ENCODE assay signal across 9 cellular contexts in the genomic region with DNA sequence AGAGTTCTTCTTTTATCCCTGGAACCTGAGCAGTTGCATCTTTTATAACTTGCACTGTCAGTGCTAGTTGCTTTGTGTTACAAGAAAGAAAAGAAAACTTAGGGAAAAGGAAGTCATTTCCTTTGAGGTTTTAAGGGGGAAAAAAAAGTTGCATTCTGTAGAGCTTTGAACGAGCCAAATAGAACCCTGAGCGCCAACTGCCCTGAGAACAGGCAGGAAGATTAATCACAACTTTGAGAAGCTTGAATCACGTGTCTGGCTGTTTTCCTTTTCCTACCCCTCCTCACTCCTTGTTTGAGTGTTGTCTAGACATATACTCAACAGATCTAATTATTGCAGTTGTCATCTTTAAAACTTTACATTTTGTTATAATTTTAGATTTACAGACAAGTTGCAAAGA. TPM values are rescaled to one million over a fixed set of nuclear protein-coding genes. Genes with fewer than 3 reads are reported as not detected.
DNase-seq lines count a peak whose midpoint lies in the region; ATAC-seq and TF ChIP-seq lines count a peak whose summit lies in the region.
"Had no signal": no experiment of that assay in that cellular context is flagged by ENCODE, and none has a peak within 500 bp of the region (broad histone marks: within the 10 kb centered on the region; RNA-seq: fewer than 3 reads in every experiment).

No MANE protein-coding gene starts in this region.

- POLR2A ChIA-PET in T-cell (lab: Charles Lee): interaction anchor here (0.5 to 0.9 kb wide), 5 partner anchors 8 to 79 kb away, joined by 3 to 8 read pairs (median 8); no protein-coding TSS in a partner anchor

- H3K9me3 Mint-ChIP-seq in activated CD4-positive, alpha-beta T cell treated with anti-CD3 and anti-CD28 coated beads, Interleukin-2, amount 10 ng/mL, durations not matched to agents 24 days and 14 days: no peaks in the 10 kb centered on the region
- no peaks in the 10 kb centered on the region for H3K9me3 Mint-ChIP-seq in T-cell

- peak; percentile 25 to 53 (median 49) for ATAC-seq in T-cell (replicated peaks in 1 of 4)

- H3K9me3 ChIP-seq in fibroblast of lung (ENCODE audit: control insufficient read depth, insufficient read depth, low read depth, low read length) (no peaks in the 10 kb centered on the region), esophagus squamous epithelium (no peaks in the 10 kb centered on the region)

- no peak overlapping the region for H3K27ac ChIP-seq in fibroblast of lung (ENCODE audit: insufficient read depth, low read length)
- H3K27ac ChIP-seq in esophagus squamous epithelium: no peak overlapping the region

- H3K4me1 ChIP-seq in fibroblast of lung (ENCODE audit: control insufficient read depth, extremely low read depth, insufficient read depth, low read length) (no peaks in the 10 kb centered on the region), esophagus squamous epithelium (peaks cover 0 to 30% (median 19%) of the 10 kb centered on the region in 3 donors)

- peak overlapping the region; percentile 50 for H3K4me3 Mint-ChIP-seq in activated CD4-positive, alpha-beta T cell treated with anti-CD3 and anti-CD28 coated beads, Interleukin-2, amount 10 ng/mL, durations not matched to agents 24 days and 14 days
- H3K4me3 Mint-ChIP-seq in T-cell: peak overlapping the region; percentile 52 to 64 (median 55)

- H3K4me1 Mint-ChIP-seq in activated CD4-positive, alpha-beta T cell treated with anti-CD3 and anti-CD28 coated beads, Interleukin-2, amount 10 ng/mL, durations not matched to agents 24 days and 14 days: peaks cover 62% of the 10 kb centered on the region
- H3K4me1 Mint-ChIP-seq in T-cell: peaks cover 93 to 96% (median 93%) of the 10 kb centered on the region in 3 donors

- DNase-seq in activated CD4-positive, alpha-beta T cell treated with anti-CD3 and anti-CD28 coated beads, Interleukin-2, amount 10 ng/mL, durations not matched to agents 24 days and 14 days: no peak
- no peak for DNase-seq in activated CD4-positive, alpha-beta T cell treated with anti-CD3 and anti-CD28 coated beads for 48 hours
- DNase-seq in T-cell (no peak), fibroblast of lung (ENCODE audit: low read depth in 2 of 2) (peak; percentile 45 to 73), renal cortical epithelial cell (ENCODE audit: low read depth) (peak; percentile 45), DMS153 (lab: John Stamatoyannopoulos, UW) (no peak), esophagus squamous epithelium (lab: John Stamatoyannopoulos, UW) (no peak), DMS114 treated with DMSO at 0.1 percent for 48 hours (lab: John Stamatoyannopoulos, UW; ENCODE audit: unreplicated experiment) (no peak)
- DNase-seq: NCI-H1105 had no signal

- TF ChIP-seq POLR2A in esophagus squamous epithelium (IDR thresholded peaks at IDR 0.05): no peak

- no peak overlapping the region for H3K9ac ChIP-seq in fibroblast of lung (ENCODE audit: insufficient read depth, low read length)

- H3K27ac Mint-ChIP-seq in activated CD4-positive, alpha-beta T cell treated with anti-CD3 and anti-CD28 coated beads, Interleukin-2, amount 10 ng/mL, durations not matched to agents 24 days and 14 days: peak overlapping the region; percentile 22
- H3K27ac Mint-ChIP-seq in T-cell: peak overlapping the region; percentile 89 to 92

- no peaks in the 10 kb centered on the region for H3K36me3 ChIP-seq in fibroblast of lung (ENCODE audit: control insufficient read depth, insufficient read depth, low read length)
- H3K36me3 ChIP-seq in esophagus squamous epithelium: no peaks in the 10 kb centered on the region

- peaks cover 18% of the 10 kb centered on the region for H3K36me3 Mint-ChIP-seq in activated CD4-positive, alpha-beta T cell treated with anti-CD3 and anti-CD28 coated beads, Interleukin-2, amount 10 ng/mL, durations not matched to agents 24 days and 14 days (ENCODE audit: low read depth)
- H3K36me3 Mint-ChIP-seq in T-cell: peaks cover 17% of the 10 kb centered on the region

- H2AFZ ChIP-seq in fibroblast of lung (ENCODE audit: low read length): no peak overlapping the region

- CTCF ChIA-PET in T-cell (lab: Charles Lee): interaction anchor here (0.6 to 4.3 kb wide), 7 partner anchors 8 to 102 kb away, joined by 3 to 23 read pairs (median 3); a partner anchor contains a TSS

- 0 to 3% methylated on average over 3 of the region's 3 CpGs for WGBS in esophagus squamous epithelium, 2 donors

- peak overlapping the region; percentile 63 for H3K4me2 ChIP-seq in fibroblast of lung (ENCODE audit: extremely low read depth, insufficient read depth, low read length)

- intact Hi-C loops in activated CD4-positive, alpha-beta T cell treated with anti-CD3 and anti-CD28 coated beads, Interleukin-2, amount 10 ng/mL, durations not matched to agents 24 days and 14 days (cut with micrococcal nuclease): loop anchor here (5.0 kb wide), 1 partner anchor 32 kb away; no protein-coding TSS in a partner anchor
- intact Hi-C loops in esophagus squamous epithelium (cut with DNase I): no loop called here

- H3K27me3 ChIP-seq in fibroblast of lung (ENCODE audit: control insufficient read depth, insufficient read depth, low read length) (no peaks in the 10 kb centered on the region), esophagus squamous epithelium (no peaks in the 10 kb centered on the region)

- peaks cover 83% of the 10 kb centered on the region for H3K79me2 ChIP-seq in fibroblast of lung (ENCODE audit: control insufficient read depth, insufficient read depth, low read length)

- H3K4me3 ChIP-seq in fibroblast of lung (replicated peaks in 1 of 4; ENCODE audit: control extremely low read depth in 1 of 4, insufficient read depth in 1 of 4, low read depth in 3 of 4, low read length in 4 of 4) (no peak overlapping the region), esophagus squamous epithelium (no peak overlapping the region)

- peaks cover 4% of the 10 kb centered on the region for H4K20me1 ChIP-seq in fibroblast of lung (ENCODE audit: control insufficient read depth, extremely low read depth, insufficient read depth, low read length)

- H3K27me3 Mint-ChIP-seq in activated CD4-positive, alpha-beta T cell treated with anti-CD3 and anti-CD28 coated beads, Interleukin-2, amount 10 ng/mL, durations not matched to agents 24 days and 14 days: no peaks in the 10 kb centered on the region
- no peaks in the 10 kb centered on the region for H3K27me3 Mint-ChIP-seq in T-cell

- no peak for TF ChIP-seq CTCF in fibroblast of lung (conservative IDR thresholded peaks at IDR 0.05 in 1 of 2, IDR thresholded peaks at IDR 0.05 in 1 of 2; ENCODE audit: low read depth in 1 of 2, low read length in 2 of 2)
- TF ChIP-seq CTCF in esophagus squamous epithelium (IDR thresholded peaks at IDR 0.05): no peak

RNA-seq across cellular contexts. Expression of a gene that starts 12.5 kb away (rescaled TPM):
- 45.5 and 56.0 TPM in 2 replicates for total RNA-seq in activated CD4-positive, alpha-beta T cell treated with anti-CD3 and anti-CD28 coated beads, Interleukin-2, amount 10 ng/mL, durations not matched to agents 24 days and 14 days
- total RNA-seq in T-cell: 100 to 1,000 TPM in 2 of 5 donors, 10 to 100 TPM in 3; 80.8 to 140 (median 86.3) TPM
- 57.8 and 69.4 TPM in 2 replicates for total RNA-seq in fibroblast of lung
- polyA plus RNA-seq in fibroblast of lung: 33.0 and 35.7 TPM in 2 replicates
- polyA plus RNA-seq in fibroblast of lung (2012): 11.4 and 14.8 TPM in 2 replicates
- 83.2 and 120 TPM in 2 replicates for polyA minus RNA-seq in fibroblast of lung (ENCODE audit: low replicate concordance)
- 40.1 and 69.0 TPM in 2 replicates for total RNA-seq in renal cortical epithelial cell
- total RNA-seq in esophagus squamous epithelium: 10 to 100 TPM in 3 of 4 donors, 1 to 10 TPM in 1; 9.1 to 41.8 (median 18.9) TPM

Comparison
In these comparisons a context has a peak if more than half of its experiments do, and no peak if none do; other contexts are left out.
1. DNase-seq: peak in fibroblast of lung (2 of 2) and renal cortical epithelial cell (single experiment); none in activated CD4-positive, alpha-beta T cell treated with anti-CD3 and anti-CD28 coated beads, Interleukin-2, amount 10 ng/mL, durations not matched to agents 24 days and 14 days (single experiment), activated CD4-positive, alpha-beta T cell treated with anti-CD3 and anti-CD28 coated beads for 48 hours (single experiment), T-cell (0 of 34), DMS153 (single experiment), esophagus squamous epithelium (single experiment) and DMS114 treated with DMSO at 0.1 percent for 48 hours (single experiment).